In the genomic region with DNA sequence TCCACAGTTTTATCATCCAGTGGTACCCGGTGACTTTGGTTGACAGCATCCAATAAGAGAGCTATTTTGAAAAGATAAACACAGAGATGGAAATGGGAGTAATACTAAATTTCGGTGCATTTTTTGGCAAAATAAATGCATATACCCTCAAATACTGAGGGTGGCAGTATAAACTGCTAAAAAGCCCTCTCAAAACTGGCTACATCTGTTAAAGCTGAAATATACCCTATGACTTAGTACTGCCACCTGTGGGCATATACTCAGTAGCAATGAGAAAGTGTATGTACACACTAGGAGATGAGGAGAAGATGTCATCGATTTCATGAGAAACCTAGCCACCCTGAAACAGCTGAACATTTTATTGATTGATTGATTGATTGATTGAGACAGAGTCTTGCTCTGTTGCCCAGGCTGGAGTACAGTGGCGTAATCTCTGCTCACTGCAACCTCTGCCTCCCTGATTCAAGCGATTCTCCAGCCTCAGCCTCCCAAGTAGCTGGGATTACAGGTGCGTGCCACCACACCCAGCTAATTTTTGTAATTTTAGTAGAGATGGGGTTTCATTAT, we compare ENCODE assay signal across 1 cellular context.
TF ChIP-seq lines count a peak whose summit lies in the region.

No MANE protein-coding gene starts in this region.

TF ChIP-seq in endothelial cell of umbilical vein, 7 proteins besides CTCF, POLR2A, EP300 and RAD21:
- no peak for TF ChIP-seq EZH2 (IDR thresholded peaks at IDR 0.05; ENCODE audit: borderline replicate concordance, low read depth, low read length, severe bottlenecking)
- TF ChIP-seq GATA2 (IDR thresholded peaks at IDR 0.05; ENCODE audit: insufficient read depth, insufficient read length, low read depth, low read length): no peak
- no peak for TF ChIP-seq JUN (IDR thresholded peaks at IDR 0.05; ENCODE audit: borderline replicate concordance, insufficient read depth, insufficient read length, low read depth)
- no peak for TF ChIP-seq MAX (IDR thresholded peaks at IDR 0.05; ENCODE audit: insufficient read depth, insufficient read length)
- no peak for TF ChIP-seq MYC (IDR thresholded peaks at IDR 0.05; ENCODE audit: low read depth, low read length)
- no peak for TF ChIP-seq FOS (IDR thresholded peaks at IDR 0.05; ENCODE audit: borderline replicate concordance, insufficient read depth, low read length)
- no peak for TF ChIP-seq POLR2AphosphoS5 (IDR thresholded peaks at IDR 0.05; ENCODE audit: insufficient read depth, low read depth, low read length)
